1 cellular context compared by ENCODE assay signal in genomic region chr5:154940772-154941620, GRCh38.
TF ChIP-seq lines count a peak whose summit lies in the region.

MRPL22 (plus strand) TSS chr5:154941073; CDS start chr5:154941111, 38 bp downstream.

TF ChIP-seq in K562, 482 proteins besides CTCF, POLR2A, EP300 and RAD21 (continued from another document and continues in another):
- 0 out of 2 replicates have a peak, but pooled peaks have one; percentile 15 for TF ChIP-seq CREB3 (tag; conservative IDR thresholded peaks at IDR 0.05; ENCODE audit: low read depth)
- no peak for TF ChIP-seq ZNF830 (CRISPR knock-in tag; IDR thresholded peaks at IDR 0.05)
- TF ChIP-seq USF2 (CRISPR knock-in tag; IDR thresholded peaks at IDR 0.05) = no peak
- peak; percentile 86 for TF ChIP-seq POLR2AphosphoS5 (IDR thresholded peaks at IDR 0.05; ENCODE audit: control insufficient read depth, insufficient read depth, low read depth, low read length)
- TF ChIP-seq ASH1L (IDR thresholded peaks at IDR 0.05; ENCODE audit: borderline replicate concordance, low read depth, partially characterized antibody) = no peak
- TF ChIP-seq EHMT2 (IDR thresholded peaks at IDR 0.05) = 0 out of 2 replicates have a peak, but pooled peaks have one; percentile 33
- no peak for TF ChIP-seq GTF3C2 (IDR thresholded peaks at IDR 0.05; ENCODE audit: borderline replicate concordance, extremely low read depth, insufficient read length)
- peak; percentile 81 for TF ChIP-seq TOE1 (IDR thresholded peaks at IDR 0.05; ENCODE audit: borderline replicate concordance)
- no peak for TF ChIP-seq TOE1 (CRISPR knock-in tag; IDR thresholded peaks at IDR 0.05; ENCODE audit: borderline replicate concordance, low read depth)
- TF ChIP-seq AFF4 (CRISPR knock-in tag; IDR thresholded peaks at IDR 0.05) = peak; percentile 50; the same call in 1 of the 2 replicates
- no peak for TF ChIP-seq TFAM (CRISPR knock-in tag; conservative IDR thresholded peaks at IDR 0.05)
- TF ChIP-seq CREM (IDR thresholded peaks at IDR 0.05; ENCODE audit: low read depth) = peak; percentile 40; the same call in 1 of the 2 replicates
- peak; percentile 10; the same call in 1 of the 2 replicates for TF ChIP-seq JUND (IDR thresholded peaks at IDR 0.05; ENCODE audit: borderline replicate concordance, low read depth, low read length)
- TF ChIP-seq JUND (tag; IDR thresholded peaks at IDR 0.05; ENCODE audit: borderline replicate concordance, low read depth, low read length) = 0 out of 3 replicates have a peak, but pooled peaks have one; percentile 5
- peak; percentile 79 for TF ChIP-seq MAX (CRISPR knock-in tag; IDR thresholded peaks at IDR 0.05)
- peak in 1 of 2 experiments; percentile 39; a peak in 1 of 4 replicates for TF ChIP-seq RCOR1 (IDR thresholded peaks at IDR 0.05; ENCODE audit: borderline replicate concordance in 1 of 2, low read depth in 2 of 2, low read length in 2 of 2)
- TF ChIP-seq SETDB1 (IDR thresholded peaks at IDR 0.05; ENCODE audit: low read length) = peak; percentile 60
- TF ChIP-seq HOXB6 (CRISPR knock-in tag; IDR thresholded peaks at IDR 0.05; ENCODE audit: borderline replicate concordance) = no peak
- TF ChIP-seq NFRKB (IDR thresholded peaks at IDR 0.05; ENCODE audit: low read depth) = peak; percentile 95
- TF ChIP-seq THRB (CRISPR knock-in tag; conservative IDR thresholded peaks at IDR 0.05) = no peak
- no peak for TF ChIP-seq ZNF436 (CRISPR knock-in tag; IDR thresholded peaks at IDR 0.05)
- TF ChIP-seq ZNF766 (CRISPR knock-in tag; conservative IDR thresholded peaks at IDR 0.05) = peak; percentile 37; the same call in 1 of the 2 replicates
- TF ChIP-seq TCF7 (IDR thresholded peaks at IDR 0.05; ENCODE audit: borderline replicate concordance) = 0 out of 2 replicates have a peak, but pooled peaks have one; percentile 38
- no peak; the same call in 1 of the 2 replicates for TF ChIP-seq GMEB1 (CRISPR knock-in tag; IDR thresholded peaks at IDR 0.05)
- TF ChIP-seq MYC (IDR thresholded peaks at IDR 0.05; ENCODE audit: low read depth, low read length) = peak; percentile 47; the same call in 1 of the 2 replicates
- no peak for TF ChIP-seq MYC (CRISPR knock-in tag; IDR thresholded peaks at IDR 0.05; ENCODE audit: borderline replicate concordance, low read depth)
- TF ChIP-seq MCM3 (IDR thresholded peaks at IDR 0.05) = no peak
- no peak for TF ChIP-seq SAFB (IDR thresholded peaks at IDR 0.05; ENCODE audit: borderline replicate concordance, low read depth, low read length)
- peak; percentile 85; the same call in 1 of the 2 replicates for TF ChIP-seq KAT7 (CRISPR knock-in tag; IDR thresholded peaks at IDR 0.05; ENCODE audit: borderline replicate concordance)
- 0 out of 2 replicates have a peak, but pooled peaks have one; percentile 60 for TF ChIP-seq HDGF (IDR thresholded peaks at IDR 0.05)
- peak; percentile 82; the same call in 1 of the 2 replicates for TF ChIP-seq LCOR (CRISPR knock-in tag; IDR thresholded peaks at IDR 0.05)
- peak; percentile 50; the same call in 1 of the 2 replicates for TF ChIP-seq ETS1 (conservative IDR thresholded peaks at IDR 0.05; ENCODE audit: control insufficient read depth, low read depth, low read length)
- TF ChIP-seq HMBOX1 (IDR thresholded peaks at IDR 0.05) = peak; percentile 27; the same call in 1 of the 2 replicates
- no peak for TF ChIP-seq ZNF644 (tag; IDR thresholded peaks at IDR 0.05; ENCODE audit: low read depth)
- no peak for TF ChIP-seq RBM34 (IDR thresholded peaks at IDR 0.05; ENCODE audit: borderline replicate concordance, insufficient read depth, low read length)
- peak; percentile 48 to 80 for TF ChIP-seq E2F6 (IDR thresholded peaks at IDR 0.05; ENCODE audit: borderline replicate concordance in 1 of 2, extremely low read depth in 1 of 2, insufficient read depth in 1 of 2, insufficient read length in 1 of 2, low read depth in 1 of 2, low read length in 1 of 2, poor library complexity in 1 of 2, severe bottlenecking in 1 of 2)
- 0 out of 4 replicates have a peak, but pooled peaks have one; percentile 17 to 25 for TF ChIP-seq TEAD1 (CRISPR knock-in tag; IDR thresholded peaks at IDR 0.05)
- TF ChIP-seq FOXJ2 (tag; IDR thresholded peaks at IDR 0.05) = no peak
- peak; percentile 14; the same call in 1 of the 2 replicates for TF ChIP-seq CTBP1 (IDR thresholded peaks at IDR 0.05; ENCODE audit: borderline replicate concordance)
- peak; percentile 17; the same call in 1 of the 2 replicates for TF ChIP-seq PHB2 (IDR thresholded peaks at IDR 0.05; ENCODE audit: low read depth)
- TF ChIP-seq HMGXB4 (CRISPR knock-in tag; IDR thresholded peaks at IDR 0.05) = no peak
- TF ChIP-seq TCF3 (CRISPR knock-in tag; IDR thresholded peaks at IDR 0.05) = no peak
- TF ChIP-seq MYNN (IDR thresholded peaks at IDR 0.05) = no peak
- no peak for TF ChIP-seq MYNN (CRISPR knock-in tag; IDR thresholded peaks at IDR 0.05)
- no peak for TF ChIP-seq NR2F6 (CRISPR knock-in tag; IDR thresholded peaks at IDR 0.05)
